Comparison of ENCODE assay signal across 10 cellular contexts in genomic region chr21:45543371-45543709, GRCh38. TPM values are rescaled to one million over a fixed set of nuclear protein-coding genes. Genes with fewer than 3 reads are reported as not detected.
A peak's percentile ranks its signal among the peaks of the same experiment; 100 is the strongest.
DNase-seq lines count a peak whose midpoint lies in the region; FAIRE-seq and TF ChIP-seq lines count a peak whose summit lies in the region.
"Had no signal": no experiment of that assay in that cellular context is flagged by ENCODE, and none has a peak within 500 bp of the region (broad histone marks: within the 10 kb centered on the region; RNA-seq: fewer than 3 reads in every experiment).

No MANE protein-coding gene starts in this region.

- no peaks in the 10 kb centered on the region for H3K36me3 ChIP-seq in HUES6 (ENCODE audit: control insufficient read depth, insufficient read depth, low read length)

- no peaks in the 10 kb centered on the region for H3K9me3 Mint-ChIP-seq in chondrocyte (ENCODE audit: low read depth)
- no peaks in the 10 kb centered on the region for H3K9me3 Mint-ChIP-seq in nephron progenitor cell

- H3K4me1 Mint-ChIP-seq in chondrocyte (ENCODE audit: low read depth) (no peaks in the 10 kb centered on the region), nephron progenitor cell (peaks cover 22% of the 10 kb centered on the region)

- H3K27me3 ChIP-seq in HUES6 (ENCODE audit: control insufficient read depth, insufficient read depth, low read length) = no peaks in the 10 kb centered on the region

- peaks cover 14% of the 10 kb centered on the region; the same call in 1 of the 2 replicates for H3K4me1 ChIP-seq in HUES6 (ENCODE audit: control insufficient read depth, insufficient read depth, low read length)

- no peaks in the 10 kb centered on the region for H3K36me3 Mint-ChIP-seq in chondrocyte (ENCODE audit: low read depth)
- H3K36me3 Mint-ChIP-seq in nephron progenitor cell (ENCODE audit: low read depth) = no peaks in the 10 kb centered on the region

- peak overlapping the region; percentile 33 for H3K4me3 Mint-ChIP-seq in chondrocyte (ENCODE audit: unreplicated experiment)
- H3K4me3 Mint-ChIP-seq in nephron progenitor cell = peak overlapping the region; percentile 67

- DNase-seq in chondrocyte (ENCODE audit: low spot score) = peak; percentile 69
- DNase-seq in nephron progenitor cell = no peak
- DNase-seq in NCI-H2081 treated with DMSO at 0.1 percent for 48 hours (lab: John Stamatoyannopoulos, UW) = no peak
- no peak for DNase-seq in HTR-8/SVneo (ENCODE audit: insufficient read length, low spot score)
- no peak for DNase-seq in NCI-H2029 (lab: John Stamatoyannopoulos, UW)
- no peak for DNase-seq in HT-29 (ENCODE audit: low spot score)
- DNase-seq: activated CD4-positive, alpha-beta T cell treated with anti-CD3 and anti-CD28 coated beads, Interleukin-2, amount 50 U/mL, for 1 hour; NCI-H526 treated with DMSO at 0.1 percent for 48 hours had no signal

- H3K9ac ChIP-seq in HUES6 (ENCODE audit: low read length) = no peak overlapping the region

- TF ChIP-seq CTCF in C4-2B (conservative IDR thresholded peaks at IDR 0.05) (no peak), chondrocyte (IDR thresholded peaks at IDR 0.05) (no peak), nephron progenitor cell (IDR thresholded peaks at IDR 0.05) (no peak)

- no peak for FAIRE-seq in HTR-8/SVneo (lab: Jason Lieb, UNC)

- peak overlapping the region; percentile 76; the same call in 1 of the 2 replicates for H3K27ac ChIP-seq in C4-2B
- H3K27ac ChIP-seq in HUES6 (ENCODE audit: low read depth, low read length) = no peak overlapping the region

- H3K27ac Mint-ChIP-seq in chondrocyte (ENCODE audit: unreplicated experiment) = no peak overlapping the region
- no peak overlapping the region for H3K27ac Mint-ChIP-seq in nephron progenitor cell

- H3K27me3 Mint-ChIP-seq in chondrocyte (ENCODE audit: low read depth) (no peaks in the 10 kb centered on the region), nephron progenitor cell (ENCODE audit: low read depth, poor library complexity) (peaks cover 9% of the 10 kb centered on the region)

- peak overlapping the region; percentile 78; the same call in 1 of the 2 replicates for H3K4me3 ChIP-seq in HUES6 (ENCODE audit: low read depth, low read length)

- no peaks in the 10 kb centered on the region for H3K9me3 ChIP-seq in HUES6 (ENCODE audit: control insufficient read depth, insufficient read depth, low read depth, low read length)

RNA-seq across cellular contexts. Expression of gene SLC19A1, which starts 1.1 kb away (rescaled TPM):
- total RNA-seq in chondrocyte = 6.5 to 12.7 TPM (median 7.8 TPM) in 3 replicates
- 56.7 and 67.4 TPM in 2 replicates for total RNA-seq in HT-29 (2014; rRNA removed; shearing (Covaris generic))
